8 cellular contexts compared by ENCODE assay signal in the genomic region with DNA sequence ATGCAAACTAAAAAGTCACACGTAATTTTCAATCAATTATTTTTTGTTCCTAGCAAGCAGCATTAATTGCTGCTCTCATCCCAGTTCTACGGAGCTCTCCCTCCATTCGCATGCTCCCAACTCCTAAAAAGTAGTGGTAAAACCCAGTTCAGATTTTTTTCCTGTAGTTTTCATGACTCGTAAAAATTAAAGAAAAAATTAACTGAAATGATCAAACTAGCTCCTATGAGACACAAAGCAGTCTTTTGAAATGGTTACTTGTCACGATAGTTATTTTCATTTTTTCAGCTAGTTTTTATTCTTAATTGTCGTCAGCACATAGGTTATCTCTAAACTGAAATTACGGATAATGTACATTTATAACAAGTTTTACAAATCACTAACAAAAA. TPM values are rescaled to one million over a fixed set of nuclear protein-coding genes. Genes with fewer than 3 reads are reported as not detected.
DNase-seq lines count a peak whose midpoint lies in the region; ATAC-seq and TF ChIP-seq lines count a peak whose summit lies in the region.

No MANE protein-coding gene starts in this region.

- peaks cover 43% of the 10 kb centered on the region for H3K4me1 Mint-ChIP-seq in progenitor cell of endocrine pancreas (ENCODE audit: low read depth)

- H3K27me3 ChIP-seq in Panc1 (ENCODE audit: control insufficient read depth, insufficient read depth, low read length) (no peaks in the 10 kb centered on the region), esophagus squamous epithelium (no peaks in the 10 kb centered on the region)

- no peak for DNase-seq in Panc1 (ENCODE audit: low read depth, low spot score)
- no peak for DNase-seq in esophagus squamous epithelium (lab: John Stamatoyannopoulos, UW)
- DNase-seq in progenitor cell of endocrine pancreas (ENCODE audit: low spot score, unreplicated experiment), result no peak
- DNase-seq in GM13976 (ENCODE audit: low spot score), result no peak
- no peak for DNase-seq in DMS153 treated with DMSO at 0.1 percent for 48 hours (lab: John Stamatoyannopoulos, UW; ENCODE audit: unreplicated experiment)
- DNase-seq in DMS114 treated with DMSO at 0.1 percent for 48 hours (lab: John Stamatoyannopoulos, UW; ENCODE audit: unreplicated experiment), result no peak

- CTCF ChIA-PET in Panc1 (lab: Charles Lee), result interaction anchor here (0.7 kb wide), 1 partner anchor 309 kb away, joined by 3 read pairs; no protein-coding TSS in a partner anchor

- H3K9me3 ChIP-seq in Panc1 (ENCODE audit: control insufficient read depth, insufficient read depth, low read depth, low read length) (no peaks in the 10 kb centered on the region), esophagus squamous epithelium (no peaks in the 10 kb centered on the region)

- H3K4me1 ChIP-seq in Panc1 (ENCODE audit: control insufficient read depth, insufficient read depth, low read length), result peaks cover 43% of the 10 kb centered on the region
- H3K4me1 ChIP-seq in esophagus squamous epithelium, result peaks cover 15 to 60% (median 44%) of the 10 kb centered on the region in 3 donors

- POLR2A ChIA-PET in Panc1 (lab: Charles Lee), result no interaction called here

- H3K27me3 Mint-ChIP-seq in progenitor cell of endocrine pancreas, result no peaks in the 10 kb centered on the region

- H3K27ac ChIP-seq in Panc1 (ENCODE audit: low read length) (peak overlapping the region; percentile 100), esophagus squamous epithelium (peak overlapping the region; percentile 6 to 100 (median 99))

- peak overlapping the region; percentile 100 for H3K4me3 Mint-ChIP-seq in progenitor cell of endocrine pancreas (ENCODE audit: low read depth)

- H3K4me3 ChIP-seq in GM08714 (ENCODE audit: low read length) (peak overlapping the region; percentile 89; the same call in 1 of the 2 replicates), Panc1 (ENCODE audit: low read depth in 2 of 2, low read length in 2 of 2) (peak overlapping the region; percentile 97 to 98), esophagus squamous epithelium (peak overlapping the region; percentile 77 to 100 (median 94))

- peak overlapping the region; percentile 100 for H3K27ac Mint-ChIP-seq in progenitor cell of endocrine pancreas

- TF ChIP-seq CTCF in Panc1 (IDR thresholded peaks at IDR 0.05), result no peak
- no peak for TF ChIP-seq CTCF in esophagus squamous epithelium (IDR thresholded peaks at IDR 0.05)
- TF ChIP-seq CTCF in progenitor cell of endocrine pancreas (IDR thresholded peaks at IDR 0.05; ENCODE audit: unreplicated experiment), result no peak
- no peak for TF ChIP-seq CTCF in GM13976 (IDR thresholded peaks at IDR 0.05; ENCODE audit: borderline replicate concordance, control extremely low read depth, extremely low read depth, insufficient read depth, missing control alignments)

- 0 to 2% methylated on average over 7 of the region's 7 CpGs for WGBS in esophagus squamous epithelium, 2 donors

- in situ Hi-C loops in Panc1 (cut with HindIII; ENCODE audit: low pct_unique_long_range_greater_than_20kb, low sequenced_read_pairs) (no loop called here), GM13976 (cut with MboI; ENCODE audit: low sequenced_read_pairs, unreplicated experiment) (no loop called here)

- intact Hi-C loops in Panc1 (cut with micrococcal nuclease; ENCODE audit: unreplicated experiment), result no loop called here
- intact Hi-C loops in esophagus squamous epithelium (cut with DNase I), result loop anchor here (10.0 kb wide), 1 partner anchor 104 kb away; no protein-coding TSS in a partner anchor

- no peaks in the 10 kb centered on the region for H3K9me3 Mint-ChIP-seq in progenitor cell of endocrine pancreas (ENCODE audit: low read depth)

- H3K36me3 Mint-ChIP-seq in progenitor cell of endocrine pancreas (ENCODE audit: insufficient read depth), result peaks cover 53% of the 10 kb centered on the region

- BruUV-seq in Panc1 (replicated peaks; lab: Mats Ljungman, UMichigan), result no TSS peak

- peaks cover 60% of the 10 kb centered on the region for H3K36me3 ChIP-seq in Panc1 (ENCODE audit: control insufficient read depth, insufficient read depth, low read length)
- peaks cover 0 to 42% (median 22%) of the 10 kb centered on the region in 3 donors for H3K36me3 ChIP-seq in esophagus squamous epithelium

- no peak for TF ChIP-seq POLR2A in esophagus squamous epithelium (IDR thresholded peaks at IDR 0.05)

- ATAC-seq in Panc1 (no peak), GM21447 (IDR thresholded peaks at IDR 0.05; ENCODE audit: unreplicated experiment) (no peak)

RNA-seq across cellular contexts. Expression of a gene that starts 1.8 kb away (rescaled TPM):
- total RNA-seq in Panc1 (2021; ENCODE audit: unreplicated experiment) (819 TPM), esophagus squamous epithelium (100 to 1,000 TPM; 148 to 256 (median 203) TPM), progenitor cell of endocrine pancreas (950 and 984 TPM in 2 replicates)
- 815 TPM for polyA plus RNA-seq in Panc1 (2012; ENCODE audit: insufficient read length)

RNA-seq across cellular contexts. Expression of a gene that starts 2.8 kb away (rescaled TPM):
- total RNA-seq in Panc1 (2021; ENCODE audit: unreplicated experiment), result 308 TPM
- 136 TPM for polyA plus RNA-seq in Panc1 (2012; ENCODE audit: insufficient read length)
- 10 to 100 TPM; 24.6 to 85.3 (median 74.2) TPM for total RNA-seq in esophagus squamous epithelium
- 221 and 222 TPM in 2 replicates for total RNA-seq in progenitor cell of endocrine pancreas

RNA-seq across cellular contexts. Expression of a gene that starts 46.8 kb away (rescaled TPM):
- total RNA-seq in Panc1 (2021; ENCODE audit: unreplicated experiment), result 78.5 TPM
- polyA plus RNA-seq in Panc1 (2012; ENCODE audit: insufficient read length), result 47.6 TPM
- total RNA-seq in esophagus squamous epithelium, result 1 to 10 TPM; 2.0 to 8.4 (median 5.6) TPM
- total RNA-seq in progenitor cell of endocrine pancreas, result 25.5 and 28.0 TPM in 2 replicates
